14 cellular contexts compared by ENCODE assay signal in genomic region chr21:43355925-43356289, GRCh38.
A peak's percentile ranks its signal among the peaks of the same experiment; 100 is the strongest.
DNase-seq lines count a peak whose midpoint lies in the region; ATAC-seq and TF ChIP-seq lines count a peak whose summit lies in the region.
"Had no signal": no experiment of that assay in that cellular context is flagged by ENCODE, and none has a peak within 500 bp of the region (broad histone marks: within the 10 kb centered on the region; RNA-seq: fewer than 3 reads in every experiment).

No MANE protein-coding gene starts in this region.

- no peaks in the 10 kb centered on the region for H3K9me3 Mint-ChIP-seq in activated naive CD4-positive, alpha-beta T cell treated with anti-CD3 and anti-CD28 coated beads for 36 hours
- H3K9me3 Mint-ChIP-seq in endothelial cell (ENCODE audit: unreplicated experiment): no peaks in the 10 kb centered on the region

- no peaks in the 10 kb centered on the region for H3K36me3 Mint-ChIP-seq in activated naive CD4-positive, alpha-beta T cell treated with anti-CD3 and anti-CD28 coated beads for 36 hours (ENCODE audit: low read depth)
- H3K36me3 Mint-ChIP-seq in endothelial cell (ENCODE audit: low read depth, unreplicated experiment): no peaks in the 10 kb centered on the region

- peaks cover 8% of the 10 kb centered on the region for H3K4me1 Mint-ChIP-seq in activated naive CD4-positive, alpha-beta T cell treated with anti-CD3 and anti-CD28 coated beads for 36 hours (ENCODE audit: low read depth)
- no peaks in the 10 kb centered on the region for H3K4me1 Mint-ChIP-seq in endothelial cell (ENCODE audit: unreplicated experiment)

- intact Hi-C loops in activated naive CD4-positive, alpha-beta T cell treated with anti-CD3 and anti-CD28 coated beads for 36 hours (cut with micrococcal nuclease): no loop called here

- CTCF ChIA-PET in activated naive CD4-positive, alpha-beta T cell treated with anti-CD3 and anti-CD28 coated beads for 36 hours (lab: Charles Lee): no interaction called here

- no peak for TF ChIP-seq CTCF in endothelial cell (IDR thresholded peaks at IDR 0.05; ENCODE audit: unreplicated experiment)

- TF ChIP-seq POLR2A in GM18505 (IDR thresholded peaks at IDR 0.05; ENCODE audit: borderline replicate concordance, extremely low read depth, insufficient read depth, insufficient read length): peak; percentile 34

- ATAC-seq in GM18505 (IDR thresholded peaks at IDR 0.05; ENCODE audit: unreplicated experiment) (no peak), HG02884 (IDR thresholded peaks at IDR 0.05; ENCODE audit: unreplicated experiment) (no peak), GM19351 (IDR thresholded peaks at IDR 0.05; ENCODE audit: unreplicated experiment) (no peak)

- DNase-seq in activated naive CD4-positive, alpha-beta T cell treated with anti-CD3 and anti-CD28 coated beads for 36 hours: peak; percentile 42
- no peak for DNase-seq in activated naive CD4-positive, alpha-beta T cell treated with Interleukin-2 at 50 U/mL for 16 hours
- DNase-seq in RPMI8226: peak; percentile 57
- DNase-seq in retina: peak; percentile 70
- DNase-seq in endothelial cell (ENCODE audit: low spot score): no peak
- DNase-seq: C1 segment of cervical spinal cord; HCEC 1CT; mammary epithelial cell; NCI-H2029 treated with DMSO at 0.1 percent for 48 hours; stimulated activated naive CD4-positive, alpha-beta T cell treated with Interleukin-2 at 50 U/mL for 16 hours; T-helper 9 cell had no signal

- H3K4me3 Mint-ChIP-seq in activated naive CD4-positive, alpha-beta T cell treated with anti-CD3 and anti-CD28 coated beads for 36 hours: no peak overlapping the region
- no peak overlapping the region for H3K4me3 Mint-ChIP-seq in endothelial cell (ENCODE audit: unreplicated experiment)

- no peak overlapping the region for H3K27ac Mint-ChIP-seq in activated naive CD4-positive, alpha-beta T cell treated with anti-CD3 and anti-CD28 coated beads for 36 hours
- H3K27ac Mint-ChIP-seq in endothelial cell (ENCODE audit: unreplicated experiment): no peak overlapping the region

- no peaks in the 10 kb centered on the region for H3K27me3 Mint-ChIP-seq in activated naive CD4-positive, alpha-beta T cell treated with anti-CD3 and anti-CD28 coated beads for 36 hours (ENCODE audit: low read depth)
- H3K27me3 Mint-ChIP-seq in endothelial cell (ENCODE audit: unreplicated experiment): peaks cover 5% of the 10 kb centered on the region

Comparison
In these comparisons a context has a peak if more than half of its experiments do, and no peak if none do; other contexts are left out.
1. DNase-seq: peak in activated naive CD4-positive, alpha-beta T cell treated with anti-CD3 and anti-CD28 coated beads for 36 hours (single experiment), RPMI8226 (single experiment) and retina (single experiment); none in activated naive CD4-positive, alpha-beta T cell treated with Interleukin-2 at 50 U/mL for 16 hours (single experiment) and endothelial cell (single experiment).